ENCODE assay signal across 8 cellular contexts in the genomic region with DNA sequence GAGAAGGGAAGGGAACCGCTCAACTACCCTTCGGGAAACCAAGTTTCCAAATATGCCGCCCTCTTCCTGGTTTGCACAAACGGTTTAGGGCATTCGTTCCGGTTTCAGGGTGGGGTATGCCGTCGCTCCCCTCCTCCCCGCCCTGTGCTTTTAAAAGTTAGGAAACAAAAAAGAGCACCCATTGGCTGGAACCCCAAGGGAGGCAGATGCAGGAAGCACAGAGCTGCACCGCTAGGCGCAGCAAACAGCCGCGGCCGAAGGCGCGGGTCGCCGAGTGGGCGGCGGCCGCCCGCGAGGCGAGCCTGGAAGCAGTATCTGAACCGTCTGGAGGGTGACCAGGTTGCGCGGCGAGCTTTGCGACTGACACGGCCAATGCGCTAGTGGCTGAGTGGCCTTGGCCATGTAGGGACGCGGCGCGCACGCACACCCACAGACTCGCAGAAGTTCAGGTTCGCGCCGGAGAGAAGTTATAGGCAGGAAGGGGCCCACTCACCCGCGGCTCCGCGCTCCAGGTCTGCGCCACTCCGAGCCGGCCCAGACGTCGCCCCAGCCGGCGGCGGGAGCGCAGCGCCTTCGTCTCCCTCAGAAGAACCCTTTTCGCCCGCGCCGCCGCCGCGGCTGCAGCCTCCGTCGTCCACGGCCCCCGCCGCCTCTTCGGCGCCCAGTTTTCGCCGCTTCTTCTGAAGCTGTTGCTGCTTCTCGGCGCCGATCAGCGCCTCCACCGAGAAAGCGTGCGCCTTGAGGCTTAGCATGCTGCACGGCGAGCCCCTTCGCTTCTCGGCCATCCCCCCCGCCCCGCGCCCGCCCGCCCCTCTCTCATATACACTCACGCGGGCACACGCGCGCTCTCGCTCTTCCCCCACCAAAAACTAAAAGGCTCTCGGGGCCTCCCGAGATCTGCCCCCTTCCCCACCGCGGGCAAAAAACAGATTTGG. TPM values are rescaled to one million over a fixed set of nuclear protein-coding genes. Genes with fewer than 3 reads are reported as not detected.
DNase-seq lines count a peak whose midpoint lies in the region; ATAC-seq and TF ChIP-seq lines count a peak whose summit lies in the region.

No MANE protein-coding gene starts in this region.

- peak; percentile 11; the same call in 1 of the 2 replicates for TF ChIP-seq CTCF in RWPE1 (conservative IDR thresholded peaks at IDR 0.05; ENCODE audit: low read depth)
- no peak for TF ChIP-seq CTCF in epithelial cell of esophagus (IDR thresholded peaks at IDR 0.05; ENCODE audit: insufficient read depth, low read depth, low read length, missing control alignments)

- peaks cover 0 to 9% (median 2%) of the 10 kb centered on the region in 9 donors for H3K9me3 Mint-ChIP-seq in naive thymus-derived CD8-positive, alpha-beta T cell

- DNase-seq in EL (peak; percentile 95), RWPE1 (ENCODE audit: low spot score) (peak; percentile 85), epithelial cell of esophagus (ENCODE audit: low read depth) (peak; percentile 23), NCI-H345 treated with DMSO at 0.1 percent for 48 hours (lab: John Stamatoyannopoulos, UW; ENCODE audit: unreplicated experiment) (no peak), NCI-H187 (lab: John Stamatoyannopoulos, UW) (no peak), activated gamma-delta T cell (lab: John Stamatoyannopoulos, UW) (no peak)
- DNase-seq in naive thymus-derived CD8-positive, alpha-beta T cell, result no peak

- H3K4me1 Mint-ChIP-seq in naive thymus-derived CD8-positive, alpha-beta T cell, result peaks cover 5 to 14% (median 8%) of the 10 kb centered on the region in 4 donors

- POLR2A ChIA-PET in RWPE1 (lab: Yijun Ruan, JAX; ENCODE audit: low non-redundant PET), result no interaction called here
- POLR2A ChIA-PET in naive thymus-derived CD8-positive, alpha-beta T cell (lab: Charles Lee), result no interaction called here

- peak overlapping the region; percentile 95 for H3K27ac ChIP-seq in RWPE1

- H3K36me3 Mint-ChIP-seq in naive thymus-derived CD8-positive, alpha-beta T cell, result peaks cover 0 to 14% (median 8%) of the 10 kb centered on the region in 3 donors

- peaks cover 27 to 86% (median 51%) of the 10 kb centered on the region in 5 donors for H3K27me3 Mint-ChIP-seq in naive thymus-derived CD8-positive, alpha-beta T cell

- CTCF ChIA-PET in RWPE1 (lab: Yijun Ruan, JAX), result interaction anchor here (1.1 to 1.9 kb wide), 3 partner anchors 11 to 335 kb away, joined by 3 to 8 read pairs (median 5); no protein-coding TSS in a partner anchor

- H3K4me3 Mint-ChIP-seq in naive thymus-derived CD8-positive, alpha-beta T cell, result peak overlapping the region in 8 of 10 donors; percentile 16 to 75 (median 64)

- H3K4me3 ChIP-seq in epithelial cell of esophagus (ENCODE audit: low read length), result peak overlapping the region; percentile 34

- H3K27ac Mint-ChIP-seq in naive thymus-derived CD8-positive, alpha-beta T cell, result peak overlapping the region in 1 of 10 donors; percentile 3

- no peak for ATAC-seq in naive thymus-derived CD8-positive, alpha-beta T cell
- no peak for ATAC-seq in HG03025 (IDR thresholded peaks at IDR 0.05; ENCODE audit: low FRiP score, unreplicated experiment)

RNA-seq across cellular contexts. Expression of gene TBX18, which starts 0.7 kb away (rescaled TPM):
- not detected for total RNA-seq in naive thymus-derived CD8-positive, alpha-beta T cell
- not detected for polyA plus RNA-seq in naive thymus-derived CD8-positive, alpha-beta T cell

Comparison
In these comparisons a context has a peak if more than half of its experiments do, and no peak if none do; other contexts are left out.
1. DNase-seq: peak in EL (single experiment), RWPE1 (single experiment) and epithelial cell of esophagus (single experiment); none in naive thymus-derived CD8-positive, alpha-beta T cell (0 of 10), NCI-H345 treated with DMSO at 0.1 percent for 48 hours (single experiment), NCI-H187 (0 of 2) and activated gamma-delta T cell (single experiment).